In the genomic region with DNA sequence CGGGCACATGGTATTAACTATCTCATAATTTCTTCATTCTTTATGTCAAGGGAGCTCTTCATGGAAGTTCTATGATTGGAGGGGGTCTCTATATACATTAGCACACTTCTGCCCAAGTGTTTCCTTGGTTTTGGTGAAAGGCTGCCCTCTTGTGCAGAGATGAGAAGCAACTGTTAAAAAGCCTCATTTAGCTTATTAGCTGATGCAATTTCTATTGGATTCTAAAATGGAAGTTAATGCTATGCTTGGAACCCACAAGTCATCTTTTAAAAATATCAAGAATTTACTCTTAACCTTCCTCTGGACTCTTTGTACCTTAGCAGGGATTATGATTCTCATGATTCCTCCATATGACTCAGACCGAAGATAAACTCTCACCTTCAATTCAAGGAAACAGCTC, we compare ENCODE assay signal across 1 cellular context.
TF ChIP-seq lines count a peak whose summit lies in the region.

No MANE protein-coding gene starts in this region.

TF ChIP-seq in liver, 16 proteins besides CTCF, POLR2A, EP300 and RAD21 (continued from another document):
- TF ChIP-seq, protein P1, sequence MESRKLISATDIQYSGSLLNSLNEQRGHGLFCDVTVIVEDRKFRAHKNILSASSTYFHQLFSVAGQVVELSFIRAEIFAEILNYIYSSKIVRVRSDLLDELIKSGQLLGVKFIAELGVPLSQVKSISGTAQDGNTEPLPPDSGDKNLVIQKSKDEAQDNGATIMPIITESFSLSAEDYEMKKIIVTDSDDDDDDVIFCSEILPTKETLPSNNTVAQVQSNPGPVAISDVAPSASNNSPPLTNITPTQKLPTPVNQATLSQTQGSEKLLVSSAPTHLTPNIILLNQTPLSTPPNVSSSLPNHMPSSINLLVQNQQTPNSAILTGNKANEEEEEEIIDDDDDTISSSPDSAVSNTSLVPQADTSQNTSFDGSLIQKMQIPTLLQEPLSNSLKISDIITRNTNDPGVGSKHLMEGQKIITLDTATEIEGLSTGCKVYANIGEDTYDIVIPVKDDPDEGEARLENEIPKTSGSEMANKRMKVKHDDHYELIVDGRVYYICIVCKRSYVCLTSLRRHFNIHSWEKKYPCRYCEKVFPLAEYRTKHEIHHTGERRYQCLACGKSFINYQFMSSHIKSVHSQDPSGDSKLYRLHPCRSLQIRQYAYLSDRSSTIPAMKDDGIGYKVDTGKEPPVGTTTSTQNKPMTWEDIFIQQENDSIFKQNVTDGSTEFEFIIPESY (IDR thresholded peaks at IDR 0.05) = no peak
- TF ChIP-seq HNF4G (IDR thresholded peaks at IDR 0.05) = no peak
